8 cellular contexts compared by ENCODE assay signal in the genomic region with DNA sequence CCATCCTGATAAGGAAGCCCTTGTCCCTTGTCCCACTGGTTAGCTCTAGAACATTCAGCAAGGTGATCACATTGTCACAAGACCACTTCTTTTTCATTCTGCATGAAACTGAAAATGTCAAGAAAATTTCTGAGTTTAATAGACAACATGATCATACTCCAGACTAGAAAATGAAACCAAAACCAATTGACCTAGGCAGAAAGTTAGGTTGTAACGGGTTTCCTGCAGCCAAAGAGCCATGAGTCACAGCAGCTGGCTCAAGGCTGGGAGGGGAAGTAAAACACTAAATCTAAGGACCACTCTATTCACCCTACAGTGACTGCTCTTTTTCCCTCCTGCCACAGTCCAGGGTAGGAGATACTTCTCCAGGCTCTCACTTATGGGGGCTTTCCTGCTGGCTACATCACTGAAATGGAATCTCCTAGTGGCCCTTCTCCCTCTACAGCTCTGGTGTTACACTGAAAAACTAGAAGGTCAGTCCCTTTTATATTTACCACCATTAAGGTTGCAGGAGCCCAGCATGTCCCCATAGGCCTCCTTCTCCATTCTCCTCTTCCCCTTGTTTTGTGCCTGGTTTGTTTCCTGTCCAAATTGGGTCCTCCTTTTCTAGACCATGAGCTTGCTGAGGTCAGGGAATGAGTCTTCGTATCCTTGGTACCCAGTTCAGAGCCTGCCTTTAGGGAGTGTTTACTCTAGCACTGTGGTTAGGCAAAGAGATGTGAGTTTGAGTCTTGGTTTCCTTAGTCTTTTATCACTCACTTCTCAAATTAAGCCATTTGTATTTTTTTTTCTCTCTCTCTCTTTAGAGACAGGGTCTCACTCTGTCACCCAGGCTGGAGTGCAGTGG.
A peak's percentile ranks its signal among the peaks of the same experiment; 100 is the strongest.
DNase-seq lines count a peak whose midpoint lies in the region; ATAC-seq and TF ChIP-seq lines count a peak whose summit lies in the region.

No MANE protein-coding gene starts in this region.

- POLR2A ChIA-PET in AG04450 (lab: Yijun Ruan, JAX) = no interaction called here
- POLR2A ChIA-PET in activated naive CD8-positive, alpha-beta T cell treated with anti-CD3 and anti-CD28 coated beads, Interleukin-2, amount 10 ng/mL, durations not matched to agents 7 days and 5 days (lab: Charles Lee) = interaction anchor here (0.6 to 2.4 kb wide), 7 partner anchors 14 to 237 kb away, joined by 3 to 12 read pairs (median 4); a partner anchor contains a TSS

- ATAC-seq in GM19035 (IDR thresholded peaks at IDR 0.05; ENCODE audit: unreplicated experiment) (peak; percentile 92), HG03175 (IDR thresholded peaks at IDR 0.05; ENCODE audit: unreplicated experiment) (peak; percentile 97)
- peak; percentile 97 for ATAC-seq in activated naive CD8-positive, alpha-beta T cell treated with anti-CD3 and anti-CD28 coated beads, Interleukin-2, amount 10 ng/mL, durations not matched to agents 7 days and 5 days (ENCODE audit: low read depth)

- H3K9me3 ChIP-seq in AG04450 (ENCODE audit: control insufficient read depth, insufficient read depth, low read length) = peaks cover 7% of the 10 kb centered on the region; the same call in 1 of the 2 replicates

- CTCF ChIA-PET in AG04450 (lab: Charles Lee) = interaction anchor here (1.2 kb wide), 1 partner anchor 21 kb away, joined by 3 read pairs; no protein-coding TSS in a partner anchor

- H3K9me3 Mint-ChIP-seq in activated naive CD8-positive, alpha-beta T cell treated with anti-CD3 and anti-CD28 coated beads, Interleukin-2, amount 10 ng/mL, durations not matched to agents 7 days and 5 days = no peaks in the 10 kb centered on the region
- H3K9me3 Mint-ChIP-seq in immature natural killer cell = no peaks in the 10 kb centered on the region

- H3K27ac ChIP-seq in AG04450 (ENCODE audit: low read depth, low read length) = peak overlapping the region; percentile 79

- H3K4me1 Mint-ChIP-seq in activated naive CD8-positive, alpha-beta T cell treated with anti-CD3 and anti-CD28 coated beads, Interleukin-2, amount 10 ng/mL, durations not matched to agents 7 days and 5 days = peaks cover 21% of the 10 kb centered on the region
- peaks cover 35 to 36% of the 10 kb centered on the region in 2 donors for H3K4me1 Mint-ChIP-seq in immature natural killer cell

- TF ChIP-seq CTCF in AG04450 (IDR thresholded peaks at IDR 0.05; ENCODE audit: low read depth, low read length) = no peak

- peak overlapping the region; percentile 65 for H3K4me3 Mint-ChIP-seq in activated naive CD8-positive, alpha-beta T cell treated with anti-CD3 and anti-CD28 coated beads, Interleukin-2, amount 10 ng/mL, durations not matched to agents 7 days and 5 days
- H3K4me3 Mint-ChIP-seq in immature natural killer cell = peak overlapping the region; percentile 62 to 88 (median 74)

- H3K27ac Mint-ChIP-seq in activated naive CD8-positive, alpha-beta T cell treated with anti-CD3 and anti-CD28 coated beads, Interleukin-2, amount 10 ng/mL, durations not matched to agents 7 days and 5 days = peak overlapping the region; percentile 91
- H3K27ac Mint-ChIP-seq in immature natural killer cell = peak overlapping the region; percentile 90 to 96 (median 94)

- H3K27me3 Mint-ChIP-seq in activated naive CD8-positive, alpha-beta T cell treated with anti-CD3 and anti-CD28 coated beads, Interleukin-2, amount 10 ng/mL, durations not matched to agents 7 days and 5 days = no peaks in the 10 kb centered on the region
- H3K27me3 Mint-ChIP-seq in immature natural killer cell (ENCODE audit: low read depth in 3 of 3) = peaks cover 0 to 11% (median 2%) of the 10 kb centered on the region in 3 donors

- peaks cover 9% of the 10 kb centered on the region for H3K36me3 Mint-ChIP-seq in activated naive CD8-positive, alpha-beta T cell treated with anti-CD3 and anti-CD28 coated beads, Interleukin-2, amount 10 ng/mL, durations not matched to agents 7 days and 5 days
- no peaks in the 10 kb centered on the region for H3K36me3 Mint-ChIP-seq in immature natural killer cell

- DNase-seq in AG04450 (ENCODE audit: low read depth, low spot score) (no peak), SHP77 treated with DMSO at 0.1 percent for 48 hours (lab: John Stamatoyannopoulos, UW) (peak; percentile 7), immature natural killer cell (peak; percentile 67 to 71 (median 70)), NCI-H82 treated with DMSO at 0.1 percent for 48 hours (lab: John Stamatoyannopoulos, UW; ENCODE audit: unreplicated experiment) (no peak)
- peak; percentile 39 for DNase-seq in activated naive CD8-positive, alpha-beta T cell treated with anti-CD3 and anti-CD28 coated beads, Interleukin-2, amount 10 ng/mL, durations not matched to agents 7 days and 5 days
- peak in 2 of 3 donors; percentile 9 to 10 for DNase-seq in stimulated activated CD4-positive, alpha-beta T cell treated with anti-CD3 and anti-CD28 coated beads, TNF-alpha, amount 100 ng/mL, for 1 hour (ENCODE audit: low read depth in 3 of 3, low spot score in 1 of 3)

- H3K4me3 ChIP-seq in AG04450 (ENCODE audit: low read depth, low read length) = peak overlapping the region; percentile 39

- H3K27me3 ChIP-seq in AG04450 (ENCODE audit: control insufficient read depth, insufficient read depth, low read length) = no peaks in the 10 kb centered on the region

Comparison
In these comparisons a context has a peak if more than half of its experiments do, and no peak if none do; other contexts are left out.
1. DNase-seq: peak in SHP77 treated with DMSO at 0.1 percent for 48 hours (single experiment), activated naive CD8-positive, alpha-beta T cell treated with anti-CD3 and anti-CD28 coated beads, Interleukin-2, amount 10 ng/mL, durations not matched to agents 7 days and 5 days (single experiment), immature natural killer cell (3 of 3) and stimulated activated CD4-positive, alpha-beta T cell treated with anti-CD3 and anti-CD28 coated beads, TNF-alpha, amount 100 ng/mL, for 1 hour (2 of 3); none in AG04450 (single experiment) and NCI-H82 treated with DMSO at 0.1 percent for 48 hours (single experiment).
2. Peak in every context shown above with its lines, with median percentiles within 50 percentile points of each other: ATAC-seq.